Comparison of ENCODE assay signal across 9 cellular contexts in genomic region chr16:57720142-57720575, GRCh38. TPM values are rescaled to one million over a fixed set of nuclear protein-coding genes. Genes with fewer than 3 reads are reported as not detected.
DNase-seq lines count a peak whose midpoint lies in the region; ATAC-seq and TF ChIP-seq lines count a peak whose summit lies in the region.
"Had no signal": no experiment of that assay in that cellular context is flagged by ENCODE, and none has a peak within 500 bp of the region (broad histone marks: within the 10 kb centered on the region; RNA-seq: fewer than 3 reads in every experiment).

No MANE protein-coding gene starts in this region.

- no peaks in the 10 kb centered on the region for H3K4me1 Mint-ChIP-seq in WTC11
- H3K4me1 Mint-ChIP-seq in naive thymus-derived CD4-positive, alpha-beta T cell = no peaks in the 10 kb centered on the region

- no peaks in the 10 kb centered on the region for H3K9me3 Mint-ChIP-seq in WTC11
- H3K9me3 Mint-ChIP-seq in naive thymus-derived CD4-positive, alpha-beta T cell = no peaks in the 10 kb centered on the region

- H3K27me3 ChIP-seq in naive thymus-derived CD4-positive, alpha-beta T cell (ENCODE audit: control insufficient read depth in 2 of 2, insufficient read depth in 2 of 2, low read length in 2 of 2) = no peaks in the 10 kb centered on the region
- H3K27me3 ChIP-seq: BLaER1 had no signal

- H3K27ac ChIP-seq in naive thymus-derived CD4-positive, alpha-beta T cell (ENCODE audit: low read depth, low read length) = no peak overlapping the region
- H3K27ac ChIP-seq: BLaER1 had no signal

- DNase-seq in NCI-H1417 (lab: John Stamatoyannopoulos, UW) = peak in 2 of 3 experiments; percentile 11 to 58
- DNase-seq in NCI-H1417 treated with DMSO at 0.1 percent for 48 hours (lab: John Stamatoyannopoulos, UW) = no peak
- DNase-seq in LoVo (ENCODE audit: low spot score) = peak; percentile 16
- DNase-seq in WTC11 (ENCODE audit: low spot score) = peak; percentile 56
- peak in 5 of 9 donors; percentile 21 to 40 (median 25) for DNase-seq in naive thymus-derived CD4-positive, alpha-beta T cell
- DNase-seq in NCI-H2171 treated with DMSO at 0.1 percent for 48 hours (lab: John Stamatoyannopoulos, UW) = no peak

- ATAC-seq in WTC11 (peak; percentile 74), esophagus mucosa (peak; percentile 50), GM21576 (IDR thresholded peaks at IDR 0.05; ENCODE audit: unreplicated experiment) (no peak)
- ATAC-seq in naive thymus-derived CD4-positive, alpha-beta T cell = peak; percentile 75

- H3K27ac Mint-ChIP-seq in WTC11 = no peak overlapping the region
- no peak overlapping the region for H3K27ac Mint-ChIP-seq in naive thymus-derived CD4-positive, alpha-beta T cell

- no peaks in the 10 kb centered on the region for H3K4me1 ChIP-seq in naive thymus-derived CD4-positive, alpha-beta T cell (ENCODE audit: control insufficient read depth in 2 of 2, insufficient read depth in 2 of 2, low read length in 2 of 2)

- POLR2A ChIA-PET in WTC11 (lab: Charles Lee) = no interaction called here
- POLR2A ChIA-PET in naive thymus-derived CD4-positive, alpha-beta T cell (lab: Charles Lee) = no interaction called here

- TF ChIP-seq CTCF in WTC11 (IDR thresholded peaks at IDR 0.05) = no peak

- no peak overlapping the region for H3K4me3 Mint-ChIP-seq in WTC11
- H3K4me3 Mint-ChIP-seq in naive thymus-derived CD4-positive, alpha-beta T cell = no peak overlapping the region

- no peaks in the 10 kb centered on the region for H3K36me3 Mint-ChIP-seq in WTC11
- no peaks in the 10 kb centered on the region for H3K36me3 Mint-ChIP-seq in naive thymus-derived CD4-positive, alpha-beta T cell

- no peaks in the 10 kb centered on the region for H3K36me3 ChIP-seq in naive thymus-derived CD4-positive, alpha-beta T cell (ENCODE audit: control insufficient read depth in 2 of 3, insufficient read depth in 3 of 3, low read length in 3 of 3)
- H3K36me3 ChIP-seq: BLaER1 had no signal

- CTCF ChIA-PET in WTC11 (lab: Charles Lee) = interaction anchor here (0.9 kb wide), 1 partner anchor 53 kb away, joined by 3 read pairs; no protein-coding TSS in a partner anchor
- CTCF ChIA-PET in naive thymus-derived CD4-positive, alpha-beta T cell (lab: Charles Lee) = no interaction called here

- intact Hi-C loops in naive thymus-derived CD4-positive, alpha-beta T cell (cut with micrococcal nuclease) = loop anchor here (1.0 to 2.0 kb wide), 4 partner anchors 71 to 144 kb away; no protein-coding TSS in a partner anchor

- no peaks in the 10 kb centered on the region for H3K9me3 ChIP-seq in naive thymus-derived CD4-positive, alpha-beta T cell (ENCODE audit: control insufficient read depth in 2 of 3, low read length in 3 of 3)
- H3K9me3 ChIP-seq: BLaER1 had no signal

- no peaks in the 10 kb centered on the region for H3K27me3 Mint-ChIP-seq in WTC11 (ENCODE audit: low read depth)
- H3K27me3 Mint-ChIP-seq in naive thymus-derived CD4-positive, alpha-beta T cell = peaks cover 0 to 2% (median 0%) of the 10 kb centered on the region in 5 donors

- no peak overlapping the region for H3K4me3 ChIP-seq in naive thymus-derived CD4-positive, alpha-beta T cell (ENCODE audit: low read length)
- H3K4me3 ChIP-seq: BLaER1 had no signal

TF ChIP-seq in WTC11, 78 proteins besides CTCF, POLR2A, EP300 and RAD21:
- TF ChIP-seq OVOL2 (CRISPR knock-in tag; IDR thresholded peaks at IDR 0.05; ENCODE audit: borderline replicate concordance) (no peak), GABPB1 (CRISPR knock-in tag; IDR thresholded peaks at IDR 0.05) (peak; percentile 63; the same call in 1 of the 2 replicates)
TF ChIP-seq in WTC11: peak in this region for 1.

RNA-seq across cellular contexts. Expression of gene KATNB1, which starts 15.4 kb away (rescaled TPM):
- 38.7 to 60.4 TPM (median 41.0 TPM) in 3 replicates for total RNA-seq in WTC11 (2021)
- total RNA-seq in esophagus mucosa = 19.9 TPM
- total RNA-seq in naive thymus-derived CD4-positive, alpha-beta T cell = 10 to 100 TPM; 20.4 to 30.4 (median 26.0) TPM
- polyA plus RNA-seq in naive thymus-derived CD4-positive, alpha-beta T cell = 10 to 100 TPM; 25.2 to 32.9 TPM

RNA-seq across cellular contexts. Expression of gene DRC7, which starts 25.6 kb away (rescaled TPM):
- total RNA-seq in WTC11 (2021) = 0.16 to 0.37 TPM in 2 of 3 replicates, not detected in the other
- total RNA-seq in esophagus mucosa = not detected
- not detected for total RNA-seq in naive thymus-derived CD4-positive, alpha-beta T cell
- not detected for polyA plus RNA-seq in naive thymus-derived CD4-positive, alpha-beta T cell

RNA-seq across cellular contexts. Expression of gene ADGRG3, which starts 52.1 kb away (rescaled TPM):
- total RNA-seq in WTC11 (2021) (0.44 to 1.4 TPM (median 0.71 TPM) in 3 replicates), esophagus mucosa (0.84 TPM)
- 10 to 100 TPM in 1 of 5 experiments, 1 to 10 TPM in 1, not detected in 3; 4.9 to 14.1 TPM for total RNA-seq in naive thymus-derived CD4-positive, alpha-beta T cell
- not detected for polyA plus RNA-seq in naive thymus-derived CD4-positive, alpha-beta T cell

Comparison
In these comparisons a context has a peak if more than half of its experiments do, and no peak if none do; other contexts are left out.
1. DNase-seq: peak in NCI-H1417 (2 of 3), LoVo (single experiment), WTC11 (single experiment) and naive thymus-derived CD4-positive, alpha-beta T cell (5 of 9); none in NCI-H1417 treated with DMSO at 0.1 percent for 48 hours (single experiment) and NCI-H2171 treated with DMSO at 0.1 percent for 48 hours (single experiment).